ENCODE assay signal across 30 cellular contexts in genomic region chr10:118448744-118449143, GRCh38.
"Had no signal": no experiment of that assay in that cellular context is flagged by ENCODE, and none has a peak within 500 bp of the region (broad histone marks: within the 10 kb centered on the region; RNA-seq: fewer than 3 reads in every experiment).

No MANE protein-coding gene starts in this region.

- H2AFZ ChIP-seq: hepatocyte had no signal

- H3K9me3 ChIP-seq: adrenal gland, ascending aorta had no signal

- H3K4me1 ChIP-seq: adrenal gland, ascending aorta, breast epithelium, esophagus squamous epithelium, gastroesophageal sphincter, heart right ventricle had no signal

- H3K79me2 ChIP-seq: hepatocyte had no signal

- H3K27ac ChIP-seq: adrenal gland, ascending aorta, breast epithelium, cardiac muscle cell, coronary artery, dorsolateral prefrontal cortex, esophagus squamous epithelium, gastroesophageal sphincter, heart right ventricle, hepatocyte, WERI-Rb-1 had no signal

- H3K4me3 ChIP-seq: adrenal gland, ascending aorta, breast epithelium, cardiac muscle cell, coronary artery, dorsolateral prefrontal cortex, esophagus squamous epithelium, gastroesophageal sphincter, heart right ventricle, hepatocyte had no signal

- H3K27me3 ChIP-seq: ascending aorta, hepatocyte had no signal

- H3K36me3 ChIP-seq: adrenal gland, ascending aorta, breast epithelium, cardiac muscle cell, esophagus squamous epithelium, gastroesophageal sphincter, heart right ventricle, WERI-Rb-1 had no signal

- H3K4me2 ChIP-seq: hepatocyte had no signal

- DNase-seq: activated B cell treated with CpG ODN at 0.5 μM for 24 hours; activated CD4-positive, alpha-beta T cell treated with anti-CD3 and anti-CD28 coated beads for 36 hours; activated CD4-positive, alpha-beta T cell treated with anti-CD3 and anti-CD28 coated beads, Interleukin-2, amount 50 U/mL, for 1 hour; activated CD4-positive, alpha-beta T cell treated with anti-CD3 and anti-CD28 coated beads, Interleukin-2, amount 50 U/mL, for 48 hours; activated CD8-positive, alpha-beta memory T cell treated with anti-CD3 and anti-CD28 coated beads for 24 hours; activated CD8-positive, alpha-beta T cell treated with anti-CD3 and anti-CD28 coated beads for 36 hours; activated effector memory CD4-positive, alpha-beta T cell treated with anti-CD3 and anti-CD28 coated beads, Interleukin-2, amount 50 U/mL, for 16 hours; activated naive CD4-positive, alpha-beta T cell treated with anti-CD3 and anti-CD28 coated beads for 36 hours; activated naive CD8-positive, alpha-beta T cell treated with anti-CD3 and anti-CD28 coated beads for 36 hours; activated naive CD8-positive, alpha-beta T cell treated with anti-CD3 and anti-CD28 coated beads, Interleukin-2, amount 50 U/mL, for 24 hours; activated T-cell treated with anti-CD3 and anti-CD28 coated beads, Interleukin-2, amount 50 U/mL, for 4 hours; adrenal gland; central memory CD4-positive, alpha-beta T cell; dorsolateral prefrontal cortex; effector memory CD4-positive, alpha-beta T cell; erythroblast; esophagus squamous epithelium; foreskin melanocyte; heart right ventricle; T-helper 1 cell; T-helper 17 cell; T1000; WERI-Rb-1 had no signal

- ATAC-seq: activated CD4-positive, alpha-beta T cell treated with anti-CD3 and anti-CD28 coated beads for 36 hours; activated CD4-positive, CD25-positive, alpha-beta regulatory T cell treated with anti-CD3 and anti-CD28 coated beads, Interleukin-2, amount 50 U/mL, for 24 hours; activated CD8-positive, alpha-beta T cell treated with anti-CD3 and anti-CD28 coated beads for 36 hours; activated naive CD8-positive, alpha-beta T cell treated with anti-CD3 and anti-CD28 coated beads, Interleukin-2, amount 50 U/mL, for 24 hours; activated T-cell treated with anti-CD3 and anti-CD28 coated beads, Interleukin-2, amount 50 U/mL, for 4 hours; gastroesophageal sphincter; heart right ventricle; T-helper 17 cell had no signal
